ENCODE assay signal across 20 cellular contexts in the genomic region with DNA sequence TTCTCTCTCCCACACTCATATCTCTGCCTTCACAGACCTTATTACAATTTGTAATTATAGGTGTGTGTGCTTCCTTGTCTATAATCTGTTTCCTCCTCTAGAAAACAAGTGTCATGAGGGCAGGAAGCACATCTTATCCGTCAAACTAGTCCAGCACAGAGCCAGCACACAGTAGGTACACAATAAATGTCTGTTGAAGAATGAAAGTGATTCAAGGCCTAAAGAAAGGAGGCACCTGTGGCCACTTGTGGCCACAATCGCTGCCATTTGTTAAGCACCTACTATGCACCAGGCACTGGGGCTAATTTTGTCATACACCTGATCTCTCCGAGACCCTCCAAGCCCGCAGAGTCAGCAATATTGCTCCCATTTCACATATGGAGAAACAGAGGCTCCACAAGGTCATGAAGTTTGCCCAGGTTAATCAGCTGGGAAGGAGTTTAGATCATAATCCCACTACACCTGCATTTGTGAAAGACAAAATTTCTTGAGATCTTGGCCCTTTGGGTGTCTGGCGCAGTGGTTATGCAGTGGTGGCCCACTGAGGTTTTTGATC.
DNase-seq lines count a peak whose midpoint lies in the region; ATAC-seq and TF ChIP-seq lines count a peak whose summit lies in the region.
"Had no signal": no experiment of that assay in that cellular context is flagged by ENCODE, and none has a peak within 500 bp of the region (broad histone marks: within the 10 kb centered on the region; RNA-seq: fewer than 3 reads in every experiment).

No MANE protein-coding gene starts in this region.

- H3K27me3 ChIP-seq in heart left ventricle (no peaks in the 10 kb centered on the region), right lobe of liver (no peaks in the 10 kb centered on the region), skeletal muscle tissue (ENCODE audit: control insufficient read depth in 3 of 3, insufficient read depth in 3 of 3, low read length in 3 of 3) (no peaks in the 10 kb centered on the region), uterus (no peaks in the 10 kb centered on the region)

- WGBS in heart left ventricle, 4 donors, result 62 to 83% (median 68%) methylated on average over 5 of the region's 5 CpGs
- 52% methylated on average over 5 of the region's 5 CpGs for WGBS in right lobe of liver (ENCODE audit: insufficient coverage, low coverage, low lambda C conversion rate, missing lambda C conversion rate)

- TF ChIP-seq POLR2A in heart left ventricle (IDR thresholded peaks at IDR 0.05), result no peak
- no peak for TF ChIP-seq POLR2A in right lobe of liver (IDR thresholded peaks at IDR 0.05)
- no peak for TF ChIP-seq POLR2A in uterus (IDR thresholded peaks at IDR 0.05)

- no peak overlapping the region for H3K9ac ChIP-seq in skeletal muscle tissue (ENCODE audit: low read depth in 1 of 3, low read length in 3 of 3)
- H3K9ac ChIP-seq: KMS-11, neural progenitor cell had no signal

- intact Hi-C loops in heart left ventricle (cut with DNase I) (no loop called here), left cardiac atrium (cut with DNase I) (no loop called here), right lobe of liver (cut with DNase I) (no loop called here), uterus (cut with DNase I; ENCODE audit: low total_unique reads) (no loop called here)

- peak overlapping the region; percentile 40 to 99 (median 94) for H3K27ac ChIP-seq in heart left ventricle
- H3K27ac ChIP-seq in right lobe of liver, result peak overlapping the region; percentile 40 to 77 (median 51)
- peak overlapping the region; percentile 6 for H3K27ac ChIP-seq in skeletal muscle tissue (ENCODE audit: low read depth, low read length)
- peak overlapping the region; percentile 92 to 97 for H3K27ac ChIP-seq in uterus
- H3K27ac ChIP-seq: KMS-11, neural progenitor cell, VCaP had no signal

- H3K9me3 ChIP-seq in heart left ventricle (no peaks in the 10 kb centered on the region), right lobe of liver (no peaks in the 10 kb centered on the region), skeletal muscle tissue (ENCODE audit: control insufficient read depth in 3 of 3, low read length in 3 of 3) (no peaks in the 10 kb centered on the region), uterus (no peaks in the 10 kb centered on the region)

- DNase-seq in heart left ventricle (peak in 1 of 5 donors; percentile 9), left cardiac atrium (no peak), right lobe of liver (no peak), uterus (no peak), D341Med (ENCODE audit: low spot score) (no peak)
- no peak for DNase-seq in activated T-cell treated with anti-CD3 and anti-CD28 coated beads, Interleukin-2, amount 50 U/mL, for 48 hours
- DNase-seq: activated CD4-positive, alpha-beta T cell treated with anti-CD3 and anti-CD28 coated beads, Interleukin-2, amount 50 U/mL, for 4 hours; activated T-cell treated with anti-CD3 and anti-CD28 coated beads, Interleukin-2, amount 50 U/mL, for 1 hour; DMS 273 treated with DMSO at 0.1 percent for 48 hours; mesendoderm; NCI-H1092; NCI-H2107; NCI-H526; SIG-M5; T-helper 1 cell had no signal

- no peak for ATAC-seq in heart left ventricle
- no peak for ATAC-seq in left cardiac atrium
- no peak for ATAC-seq in right lobe of liver
- no peak for ATAC-seq in GM21737 (IDR thresholded peaks at IDR 0.05; ENCODE audit: unreplicated experiment)

- H3K4me3 ChIP-seq in heart left ventricle, result no peak overlapping the region
- H3K4me3 ChIP-seq in right lobe of liver, result no peak overlapping the region
- H3K4me3 ChIP-seq in skeletal muscle tissue (ENCODE audit: low read length in 3 of 3), result no peak overlapping the region
- H3K4me3 ChIP-seq in uterus, result no peak overlapping the region
- H3K4me3 ChIP-seq: neural progenitor cell had no signal

- H3K36me3 ChIP-seq in heart left ventricle (peaks cover 0 to 25% (median 6%) of the 10 kb centered on the region in 9 donors), right lobe of liver (peaks cover 0 to 4% (median 0%) of the 10 kb centered on the region in 4 donors), skeletal muscle tissue (ENCODE audit: control insufficient read depth in 3 of 3, insufficient read depth in 3 of 3, low read length in 3 of 3) (peaks cover 0 to 2% (median 2%) of the 10 kb centered on the region in 3 donors), uterus (no peaks in the 10 kb centered on the region)
- H3K36me3 ChIP-seq: neural progenitor cell had no signal

- TF ChIP-seq CTCF in heart left ventricle (IDR thresholded peaks at IDR 0.05) (no peak), right lobe of liver (IDR thresholded peaks at IDR 0.05) (no peak), uterus (IDR thresholded peaks at IDR 0.05) (no peak)

- H3K4me1 ChIP-seq in heart left ventricle (peaks cover 66 to 100% (median 99%) of the 10 kb centered on the region in 12 donors), right lobe of liver (peaks cover 0 to 87% (median 43%) of the 10 kb centered on the region in 4 donors), skeletal muscle tissue (ENCODE audit: control insufficient read depth in 3 of 3, insufficient read depth in 3 of 3, low read length in 3 of 3) (peaks cover 77 to 86% (median 78%) of the 10 kb centered on the region in 3 donors), uterus (peaks cover 50 to 55% of the 10 kb centered on the region in 2 donors)

Comparison
In these comparisons a context has a peak if more than half of its experiments do, and no peak if none do; other contexts are left out.
1. H3K27ac ChIP-seq: peak in every context shown above with its lines; median percentile 94 in uterus; 94 in heart left ventricle; 51 in right lobe of liver; 6 in skeletal muscle tissue.